10 cellular contexts compared by ENCODE assay signal in genomic region chr3:102233881-102234280, GRCh38.
DNase-seq lines count a peak whose midpoint lies in the region; ATAC-seq and TF ChIP-seq lines count a peak whose summit lies in the region.
"Had no signal": no experiment of that assay in that cellular context is flagged by ENCODE, and none has a peak within 500 bp of the region (broad histone marks: within the 10 kb centered on the region; RNA-seq: fewer than 3 reads in every experiment).

No MANE protein-coding gene starts in this region.

- CTCF ChIA-PET in RWPE1 (lab: Yijun Ruan, JAX): interaction anchor here (0.6 to 2.7 kb wide), 3 partner anchors 10 to 305 kb away, joined by 3 to 21 read pairs (median 4); no protein-coding TSS in a partner anchor

- intact Hi-C loops in spleen (cut with DNase I; ENCODE audit: low total_unique reads): no loop called here

- DNase-seq in NCI-H69 (lab: John Stamatoyannopoulos, UW) (peak; percentile 57), ACHN (no peak), RWPE1 (ENCODE audit: low spot score) (no peak), spleen (no peak), NOMO-1 (lab: John Stamatoyannopoulos, UW; ENCODE audit: unreplicated experiment in 2 of 2) (no peak)
- DNase-seq: HCEC 1CT, NCI-H2081 had no signal

- in situ Hi-C loops in ACHN (cut with HindIII; ENCODE audit: low pct_ligation_motif_present, low pct_unique_long_range_greater_than_20kb, low sequenced_read_pairs): loop anchor here (25.0 kb wide), 2 partner anchors 303 to 422 kb away; no protein-coding TSS in a partner anchor

- WGBS in spleen, 5 donors: 48 to 71% (median 60%) methylated on average over 1 of the region's 1 CpG

- POLR2A ChIA-PET in RWPE1 (lab: Yijun Ruan, JAX; ENCODE audit: low non-redundant PET): no interaction called here

- TF ChIP-seq CTCF in RWPE1 (conservative IDR thresholded peaks at IDR 0.05; ENCODE audit: low read depth): no peak
- no peak for TF ChIP-seq CTCF in spleen (IDR thresholded peaks at IDR 0.05 in 8 of 11, conservative IDR thresholded peaks at IDR 0.05 in 3 of 11)

- H3K9me3 ChIP-seq in spleen: no peaks in the 10 kb centered on the region

- no peak overlapping the region for H3K27ac ChIP-seq in RWPE1
- H3K27ac ChIP-seq in spleen: no peak overlapping the region

- ATAC-seq in GM18498 (IDR thresholded peaks at IDR 0.05; ENCODE audit: unreplicated experiment): peak; percentile 92
- ATAC-seq in GM21367 (IDR thresholded peaks at IDR 0.05; ENCODE audit: unreplicated experiment): peak; percentile 91
- peak; percentile 76 for ATAC-seq in HG03045 (IDR thresholded peaks at IDR 0.05; ENCODE audit: unreplicated experiment)

- no peak overlapping the region for H3K4me3 ChIP-seq in spleen

- no peak for TF ChIP-seq POLR2A in spleen (IDR thresholded peaks at IDR 0.05)

- no peaks in the 10 kb centered on the region for H3K27me3 ChIP-seq in spleen (replicated peaks in 1 of 7)

- peaks cover 0 to 46% (median 20%) of the 10 kb centered on the region in 6 donors for H3K4me1 ChIP-seq in spleen

- no peaks in the 10 kb centered on the region for H3K36me3 ChIP-seq in spleen
